8 cellular contexts compared by ENCODE assay signal in genomic region chr10:8053446-8054242, GRCh38. TPM values are rescaled to one million over a fixed set of nuclear protein-coding genes. Genes with fewer than 3 reads are reported as not detected.
DNase-seq lines count a peak whose midpoint lies in the region; ATAC-seq, FAIRE-seq and TF ChIP-seq lines count a peak whose summit lies in the region.

No MANE protein-coding gene starts in this region.

- peak overlapping the region; percentile 55 for H3K9ac ChIP-seq in endothelial cell of umbilical vein (replicated peaks; ENCODE audit: extremely low read depth, insufficient read depth, low read length)

- H3K27ac ChIP-seq in endothelial cell of umbilical vein (ENCODE audit: insufficient read depth, low read depth, low read length): peak overlapping the region; percentile 96

- peak; percentile 53 for TF ChIP-seq POLR2A in endothelial cell of umbilical vein (IDR thresholded peaks at IDR 0.05; ENCODE audit: low read depth, low read length)

- H3K9me3 ChIP-seq in endothelial cell of umbilical vein (replicated peaks; ENCODE audit: control insufficient read depth, insufficient read depth, low read length) (no peaks in the 10 kb centered on the region), mucosa of descending colon (no peaks in the 10 kb centered on the region)

- dilution Hi-C loops in endothelial cell of umbilical vein (cut with MboI; ENCODE audit: extremely low pct_ligation_motif_present, low sequenced_read_pairs): no loop called here

- peak; percentile 92 for FAIRE-seq in endothelial cell of umbilical vein (lab: Jason Lieb, UNC)

- H3K9me1 ChIP-seq in endothelial cell of umbilical vein (replicated peaks; ENCODE audit: control insufficient read depth, extremely low read depth, insufficient read depth, low read length): no peaks in the 10 kb centered on the region

- peak; percentile 74 for DNase-seq in A172 (ENCODE audit: low spot score)
- DNase-seq in NCI-H460 (ENCODE audit: extremely low read depth, low read depth): peak; percentile 77
- peak; percentile 99 for DNase-seq in activated CD8-positive, alpha-beta memory T cell treated with anti-CD3 and anti-CD28 coated beads for 24 hours
- peak; percentile 87 for DNase-seq in endothelial cell of umbilical vein (ENCODE audit: low read depth, low spot score)
- peak; percentile 89 to 91 (median 90) for DNase-seq in mucosa of descending colon
- peak; percentile 90 to 93 for DNase-seq in stimulated activated CD8-positive, alpha-beta memory T cell treated with anti-CD3 and anti-CD28 coated beads, Interleukin-4, amount 100 ng/mL, for 4 hours (ENCODE audit: low read depth in 2 of 2, low spot score in 1 of 2)

- CTCF ChIA-PET in endothelial cell of umbilical vein (lab: Charles Lee): interaction anchor here (0.8 to 2.1 kb wide), 2 partner anchors 182 to 1155 kb away, joined by 6 to 9 read pairs; no protein-coding TSS in a partner anchor

- peak overlapping the region; percentile 9 to 95 (median 72) for H3K4me3 ChIP-seq in endothelial cell of umbilical vein (replicated peaks in 1 of 3; ENCODE audit: insufficient read depth in 1 of 3, low read depth in 1 of 3, low read length in 3 of 3)
- H3K4me3 ChIP-seq in mucosa of descending colon: no peak overlapping the region

- peak; percentile 71 to 95 for TF ChIP-seq CTCF in endothelial cell of umbilical vein (IDR thresholded peaks at IDR 0.05; ENCODE audit: extremely low read depth in 1 of 2, insufficient read depth in 1 of 2, low read depth in 1 of 2, low read length in 2 of 2)
- TF ChIP-seq CTCF in mucosa of descending colon (IDR thresholded peaks at IDR 0.05): peak; percentile 87

- H4K20me1 ChIP-seq in endothelial cell of umbilical vein (replicated peaks; ENCODE audit: control insufficient read depth, extremely low read depth, insufficient read depth, low read length): no peaks in the 10 kb centered on the region

- POLR2A ChIA-PET in endothelial cell of umbilical vein (lab: Charles Lee): interaction anchor here (0.6 to 0.7 kb wide), 5 partner anchors 8 to 1338 kb away, joined by 3 to 4 read pairs (median 4); no protein-coding TSS in a partner anchor

- intact Hi-C loops in endothelial cell of umbilical vein (cut with micrococcal nuclease) (loop anchor here (1.0 to 10.0 kb wide), 13 partner anchors 86 to 1248 kb away; partner anchors contain the start of genes ATP5F1C and TAF3), mucosa of descending colon (cut with DNase I, micrococcal nuclease) (no loop called here)

- H3K36me3 ChIP-seq in endothelial cell of umbilical vein (ENCODE audit: control insufficient read depth in 2 of 2, extremely low read depth in 1 of 2, insufficient read depth in 2 of 2, low read length in 2 of 2) (peaks cover 0 to 7% of the 10 kb centered on the region in 2 experiments), mucosa of descending colon (ENCODE audit: low read depth) (no peaks in the 10 kb centered on the region)

- H3K4me1 ChIP-seq in endothelial cell of umbilical vein (ENCODE audit: control insufficient read depth, extremely low read depth, insufficient read depth, low read length) (peaks cover 29% of the 10 kb centered on the region), mucosa of descending colon (ENCODE audit: low read depth) (peaks cover 56% of the 10 kb centered on the region)

- peak overlapping the region; percentile 50 for H3K4me2 ChIP-seq in endothelial cell of umbilical vein (ENCODE audit: insufficient read depth, low read length)

- peak; percentile 60 for ATAC-seq in GM18517 (IDR thresholded peaks at IDR 0.05; ENCODE audit: unreplicated experiment)
- ATAC-seq in HG02981 (IDR thresholded peaks at IDR 0.05; ENCODE audit: unreplicated experiment): peak; percentile 71
- peak; percentile 93 for ATAC-seq in mucosa of descending colon

- BruUV-seq in endothelial cell of umbilical vein (replicated peaks; lab: Mats Ljungman, UMichigan): TSS peak; percentile 73

- H3K27me3 ChIP-seq in endothelial cell of umbilical vein (ENCODE audit: control insufficient read depth in 2 of 2, insufficient read depth in 2 of 2, low read length in 2 of 2): no peaks in the 10 kb centered on the region

- H2AFZ ChIP-seq in endothelial cell of umbilical vein (ENCODE audit: low read depth, low read length): no peak overlapping the region

- H3K79me2 ChIP-seq in endothelial cell of umbilical vein (ENCODE audit: control insufficient read depth, insufficient read depth, low read length): peaks cover 69% of the 10 kb centered on the region

TF ChIP-seq in endothelial cell of umbilical vein, 7 proteins besides CTCF, POLR2A, EP300 and RAD21:
- TF ChIP-seq FOS (IDR thresholded peaks at IDR 0.05; ENCODE audit: borderline replicate concordance, insufficient read depth, low read length) (peak; percentile 55), POLR2AphosphoS5 (IDR thresholded peaks at IDR 0.05; ENCODE audit: insufficient read depth, low read depth, low read length) (peak; percentile 27), JUN (IDR thresholded peaks at IDR 0.05; ENCODE audit: borderline replicate concordance, insufficient read depth, insufficient read length, low read depth) (peak; percentile 66), GATA2 (IDR thresholded peaks at IDR 0.05; ENCODE audit: insufficient read depth, insufficient read length, low read depth, low read length) (no peak)

RNA-seq across cellular contexts. Expression of gene GATA3, which starts 0.8 kb away (rescaled TPM):
- 0.12 and 0.46 TPM in 2 replicates for total RNA-seq in A172 (2014; rRNA removed; shearing (Covaris generic))
- total RNA-seq in NCI-H460 (2014; rRNA removed; shearing (Covaris generic)): 0.12 and 0.23 TPM in 2 replicates
- polyA plus RNA-seq in NCI-H460 (2014; cell fraction: nucleus; rRNA removed): not detected in 2 replicates
- 30.9 and 33.0 TPM in 2 replicates for total RNA-seq in endothelial cell of umbilical vein
- 7.2 and 9.3 TPM in 2 replicates for polyA plus RNA-seq in endothelial cell of umbilical vein
- polyA plus RNA-seq in endothelial cell of umbilical vein (2011; cell fraction: cytosol; rRNA removed): 6.7 and 7.0 TPM in 2 replicates
- polyA plus RNA-seq in endothelial cell of umbilical vein (2011; cell fraction: nucleus; rRNA removed): 13.5 and 14.3 TPM in 2 replicates
- polyA plus RNA-seq in endothelial cell of umbilical vein (2012): 16.6 and 19.7 TPM in 2 replicates
- polyA minus RNA-seq in endothelial cell of umbilical vein: 2.5 TPM in 2 replicates
- not detected for polyA minus RNA-seq in endothelial cell of umbilical vein (2011; cell fraction: cytosol; rRNA and poly(A)+ RNA removed)
- polyA minus RNA-seq in endothelial cell of umbilical vein (2011; cell fraction: nucleus; rRNA and poly(A)+ RNA removed): 5.0 and 8.9 TPM in 2 replicates
- under 1 TPM; 0.47 to 0.87 (median 0.55) TPM for total RNA-seq in mucosa of descending colon

Comparison
In these comparisons a context has a peak if more than half of its experiments do, and no peak if none do; other contexts are left out.
1. RNA of gene GATA3, which starts 0.8 kb away (total RNA-seq): 30.9 to 33.0 TPM in endothelial cell of umbilical vein; 0.47 to 0.87 TPM in mucosa of descending colon, 0.12 to 0.23 TPM in NCI-H460 and 0.12 to 0.46 TPM in A172; every median in the first group is over 10 times any median in the second.
2. Peak in every context shown above with its lines, with median percentiles within 50 percentile points of each other: DNase-seq and ATAC-seq.